8 cellular contexts compared by ENCODE assay signal in the genomic region with DNA sequence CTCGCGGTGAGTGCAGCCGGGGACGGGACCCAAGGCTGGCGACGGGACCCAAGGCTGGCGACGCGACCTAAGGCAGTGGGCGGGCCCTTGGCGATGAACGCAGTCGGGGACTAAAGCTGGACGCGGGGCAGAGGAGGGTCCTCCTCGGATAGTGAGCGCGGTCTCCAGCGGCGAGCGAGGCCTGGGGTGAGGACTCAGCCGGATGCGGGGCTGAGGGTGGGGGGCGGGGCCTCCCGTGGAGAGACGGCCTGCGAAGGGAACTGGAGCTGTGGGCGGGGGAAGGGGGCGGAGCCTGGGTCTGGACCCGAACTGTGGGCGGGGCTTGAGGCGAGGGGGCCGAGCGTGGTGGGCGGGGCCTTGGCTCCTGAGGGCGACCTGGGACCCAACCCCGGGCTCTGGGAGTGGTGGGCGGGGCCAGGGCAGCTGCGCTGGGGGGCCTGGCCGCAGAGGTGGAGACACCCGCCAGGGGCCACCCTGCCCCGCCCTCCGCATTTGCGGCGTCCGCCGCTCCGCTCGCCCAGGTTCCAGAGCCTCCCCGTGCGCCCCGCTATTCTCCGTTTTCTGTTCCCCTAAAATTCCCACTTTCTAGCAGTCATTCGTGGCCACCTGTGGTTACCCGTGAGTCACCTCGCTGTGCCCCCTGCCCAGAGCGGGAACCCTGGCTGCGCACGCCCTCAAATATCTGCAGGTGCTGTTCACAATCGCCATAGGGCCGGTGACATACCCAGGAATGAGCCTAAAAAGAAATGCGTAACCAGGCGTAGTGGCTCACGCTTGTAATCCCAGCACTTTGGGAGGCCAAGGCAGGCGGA. TPM values are rescaled to one million over a fixed set of nuclear protein-coding genes. Genes with fewer than 3 reads are reported as not detected.
DNase-seq lines count a peak whose midpoint lies in the region; ATAC-seq and TF ChIP-seq lines count a peak whose summit lies in the region.

No MANE protein-coding gene starts in this region.

- peaks cover 0 to 3% of the 10 kb centered on the region in 2 donors for H3K36me3 Mint-ChIP-seq in CD4-positive, alpha-beta memory T cell
- H3K36me3 Mint-ChIP-seq in activated CD8-positive, alpha-beta T cell treated with anti-CD3 and anti-CD28 coated beads, Interleukin-2, amount 10 ng/mL, durations not matched to agents 7 days and 5 days (ENCODE audit: low read depth) = peaks cover 22% of the 10 kb centered on the region

- POLR2A ChIA-PET in CD4-positive, alpha-beta memory T cell (lab: Charles Lee; ENCODE audit: partially characterized antibody) = interaction anchor here (0.6 to 3.8 kb wide), 29 partner anchors 10 to 549 kb away, joined by 3 to 136 read pairs (median 4); a partner anchor contains a TSS
- POLR2A ChIA-PET in activated CD8-positive, alpha-beta T cell treated with anti-CD3 and anti-CD28 coated beads, Interleukin-2, amount 10 ng/mL, durations not matched to agents 7 days and 5 days (lab: Charles Lee) = interaction anchor here (0.7 to 3.1 kb wide), 15 partner anchors 9 to 505 kb away, joined by 3 to 56 read pairs (median 5); a partner anchor contains a TSS

- peak overlapping the region; percentile 63 for H3K27ac ChIP-seq in CD4-positive, alpha-beta memory T cell (ENCODE audit: low read depth, low read length)
- peak overlapping the region; percentile 95 for H3K27ac ChIP-seq in lower lobe of right lung

- H3K4me3 Mint-ChIP-seq in CD4-positive, alpha-beta memory T cell = peak overlapping the region; percentile 88 to 95 (median 90)
- H3K4me3 Mint-ChIP-seq in activated CD8-positive, alpha-beta T cell treated with anti-CD3 and anti-CD28 coated beads, Interleukin-2, amount 10 ng/mL, durations not matched to agents 7 days and 5 days = peak overlapping the region; percentile 87

- no peaks in the 10 kb centered on the region for H3K27me3 ChIP-seq in CD4-positive, alpha-beta memory T cell (ENCODE audit: insufficient read depth, low read length)
- H3K27me3 ChIP-seq in lower lobe of right lung (ENCODE audit: low read depth) = no peaks in the 10 kb centered on the region

- peak; percentile 51 for ATAC-seq in GM19455 (IDR thresholded peaks at IDR 0.05; ENCODE audit: unreplicated experiment)
- peak; percentile 82 for ATAC-seq in activated CD8-positive, alpha-beta T cell treated with anti-CD3 and anti-CD28 coated beads, Interleukin-2, amount 10 ng/mL, durations not matched to agents 7 days and 5 days
- peak; percentile 95 to 97 for ATAC-seq in lower lobe of right lung

- H3K36me3 ChIP-seq in CD4-positive, alpha-beta memory T cell (ENCODE audit: insufficient read depth, low read length) = no peaks in the 10 kb centered on the region
- no peaks in the 10 kb centered on the region for H3K36me3 ChIP-seq in lower lobe of right lung

- H3K4me1 Mint-ChIP-seq in CD4-positive, alpha-beta memory T cell = peaks cover 22 to 48% (median 30%) of the 10 kb centered on the region in 4 donors
- H3K4me1 Mint-ChIP-seq in activated CD8-positive, alpha-beta T cell treated with anti-CD3 and anti-CD28 coated beads, Interleukin-2, amount 10 ng/mL, durations not matched to agents 7 days and 5 days (ENCODE audit: low read depth) = peaks cover 51% of the 10 kb centered on the region

- H3K9me3 ChIP-seq in CD4-positive, alpha-beta memory T cell (ENCODE audit: control insufficient read depth in 1 of 2, low read length in 2 of 2) = no peaks in the 10 kb centered on the region
- H3K9me3 ChIP-seq in lower lobe of right lung = no peaks in the 10 kb centered on the region

- H3K4me1 ChIP-seq in CD4-positive, alpha-beta memory T cell (ENCODE audit: insufficient read depth, low read length) = peaks cover 24% of the 10 kb centered on the region
- peaks cover 17% of the 10 kb centered on the region for H3K4me1 ChIP-seq in lower lobe of right lung

- no peak for TF ChIP-seq CTCF in lower lobe of right lung (IDR thresholded peaks at IDR 0.05)

- H3K4me3 ChIP-seq in CD4-positive, alpha-beta memory T cell (ENCODE audit: low read length in 2 of 2) = peak overlapping the region; percentile 42 to 80
- peak overlapping the region; percentile 93 for H3K4me3 ChIP-seq in lower lobe of right lung

- peaks cover 0 to 3% (median 0%) of the 10 kb centered on the region in 8 donors for H3K9me3 Mint-ChIP-seq in CD4-positive, alpha-beta memory T cell
- no peaks in the 10 kb centered on the region for H3K9me3 Mint-ChIP-seq in activated CD8-positive, alpha-beta T cell treated with anti-CD3 and anti-CD28 coated beads, Interleukin-2, amount 10 ng/mL, durations not matched to agents 7 days and 5 days (ENCODE audit: insufficient read depth)

- no peaks in the 10 kb centered on the region for H3K27me3 Mint-ChIP-seq in CD4-positive, alpha-beta memory T cell
- no peaks in the 10 kb centered on the region for H3K27me3 Mint-ChIP-seq in activated CD8-positive, alpha-beta T cell treated with anti-CD3 and anti-CD28 coated beads, Interleukin-2, amount 10 ng/mL, durations not matched to agents 7 days and 5 days (ENCODE audit: low read depth)

- intact Hi-C loops in CD4-positive, alpha-beta memory T cell (cut with micrococcal nuclease) = loop anchor here (1.0 to 5.0 kb wide), 8 partner anchors 13 to 280 kb away; a partner anchor contains a TSS
- intact Hi-C loops in lower lobe of right lung (cut with DNase I) = no loop called here

- peak; percentile 93 to 96 (median 94) for DNase-seq in CD4-positive, alpha-beta memory T cell
- DNase-seq in HK-2 (ENCODE audit: unreplicated experiment) (peak; percentile 94), NCI-H82 treated with DMSO at 0.1 percent for 48 hours (lab: John Stamatoyannopoulos, UW; ENCODE audit: unreplicated experiment) (peak; percentile 92), ecto neural progenitor cell (ENCODE audit: low spot score) (peak; percentile 99), lower lobe of right lung (peak; percentile 99)
- peak; percentile 100 for DNase-seq in activated CD8-positive, alpha-beta T cell treated with anti-CD3 and anti-CD28 coated beads, Interleukin-2, amount 10 ng/mL, durations not matched to agents 7 days and 5 days
- peak; percentile 100 for DNase-seq in stimulated activated CD4-positive, alpha-beta T cell treated with anti-CD3 and anti-CD28 coated beads, Interleukin-4, amount 100 ng/mL, for 48 hours (ENCODE audit: low read depth in 2 of 2)

- CTCF ChIA-PET in CD4-positive, alpha-beta memory T cell (lab: Charles Lee; ENCODE audit: partially characterized antibody) = interaction anchor here (0.5 to 1.5 kb wide), 9 partner anchors 10 to 108 kb away, joined by 3 to 11 read pairs (median 3); a partner anchor contains a TSS
- CTCF ChIA-PET in activated CD8-positive, alpha-beta T cell treated with anti-CD3 and anti-CD28 coated beads, Interleukin-2, amount 10 ng/mL, durations not matched to agents 7 days and 5 days (lab: Charles Lee) = interaction anchor here (0.7 to 1.7 kb wide), 8 partner anchors 9 to 211 kb away, joined by 3 to 13 read pairs (median 4); a partner anchor contains a TSS

- H3K27ac Mint-ChIP-seq in CD4-positive, alpha-beta memory T cell = peak overlapping the region; percentile 80 to 98 (median 95)
- peak overlapping the region; percentile 95 for H3K27ac Mint-ChIP-seq in activated CD8-positive, alpha-beta T cell treated with anti-CD3 and anti-CD28 coated beads, Interleukin-2, amount 10 ng/mL, durations not matched to agents 7 days and 5 days

RNA-seq across cellular contexts. Expression of a gene that starts 0.5 kb away (rescaled TPM):
- total RNA-seq in CD4-positive, alpha-beta memory T cell = 10 to 100 TPM; 49.7 to 56.0 TPM
- 10 to 100 TPM in 1 of 2 donors, 1 to 10 TPM in 1; 3.0 to 10.2 TPM for polyA plus RNA-seq in CD4-positive, alpha-beta memory T cell
- total RNA-seq in activated CD8-positive, alpha-beta T cell treated with anti-CD3 and anti-CD28 coated beads, Interleukin-2, amount 10 ng/mL, durations not matched to agents 7 days and 5 days = 10 to 100 TPM; 42.1 to 44.7 TPM
- 35.7 TPM for total RNA-seq in lower lobe of right lung

RNA-seq across cellular contexts. Expression of a gene that starts 13.2 kb away (rescaled TPM):
- 10 to 100 TPM; 70.9 to 76.6 TPM for total RNA-seq in CD4-positive, alpha-beta memory T cell
- 1 to 10 TPM; 1.9 to 7.7 TPM for polyA plus RNA-seq in CD4-positive, alpha-beta memory T cell
- 10 to 100 TPM; 32.9 to 38.5 TPM for total RNA-seq in activated CD8-positive, alpha-beta T cell treated with anti-CD3 and anti-CD28 coated beads, Interleukin-2, amount 10 ng/mL, durations not matched to agents 7 days and 5 days
- total RNA-seq in lower lobe of right lung = 79.7 TPM

RNA-seq across cellular contexts. Expression of a gene that starts 53.0 kb away (rescaled TPM):
- 10 to 100 TPM; 52.0 to 56.7 TPM for total RNA-seq in CD4-positive, alpha-beta memory T cell
- polyA plus RNA-seq in CD4-positive, alpha-beta memory T cell = 10 to 100 TPM in 1 of 2 donors, 1 to 10 TPM in 1; 5.4 to 17.4 TPM
- total RNA-seq in activated CD8-positive, alpha-beta T cell treated with anti-CD3 and anti-CD28 coated beads, Interleukin-2, amount 10 ng/mL, durations not matched to agents 7 days and 5 days = 10 to 100 TPM; 53.7 to 59.8 TPM
- 53.0 TPM for total RNA-seq in lower lobe of right lung

Comparison
In these comparisons a context has a peak if more than half of its experiments do, and no peak if none do; other contexts are left out.
1. Peak in every context shown above with its lines: DNase-seq, ATAC-seq, H3K4me3 ChIP-seq and H3K27ac ChIP-seq.